18 cellular contexts compared by ENCODE assay signal in the genomic region with DNA sequence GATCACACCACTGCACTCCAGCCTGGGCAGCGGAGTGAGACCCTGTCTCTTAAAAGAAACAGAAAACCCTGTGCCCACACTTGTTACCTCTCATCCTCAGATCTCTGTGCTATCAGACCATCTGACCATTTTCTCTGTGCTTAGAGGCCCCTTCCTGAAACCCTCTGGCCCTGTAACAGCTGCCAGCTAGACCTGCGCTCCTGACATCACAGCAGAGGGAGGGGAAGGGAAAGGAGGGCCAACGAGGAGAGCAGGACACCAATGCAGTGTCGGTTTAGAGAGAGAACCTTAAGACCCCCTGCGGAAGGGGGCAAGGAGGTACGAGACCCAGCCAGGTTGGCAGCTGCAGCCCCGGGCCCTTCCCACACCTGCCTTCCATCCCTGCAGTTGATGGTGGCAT. TPM values are rescaled to one million over a fixed set of nuclear protein-coding genes. Genes with fewer than 3 reads are reported as not detected.
DNase-seq lines count a peak whose midpoint lies in the region; TF ChIP-seq lines count a peak whose summit lies in the region.
"Had no signal": no experiment of that assay in that cellular context is flagged by ENCODE, and none has a peak within 500 bp of the region (broad histone marks: within the 10 kb centered on the region; RNA-seq: fewer than 3 reads in every experiment).

No MANE protein-coding gene starts in this region.

- H3K4me3 ChIP-seq in OCI-LY7 (ENCODE audit: low read depth, low read length, poor library complexity, severe bottlenecking) = no peak overlapping the region
- H3K4me3 ChIP-seq: PC-9 had no signal

- TF ChIP-seq CTCF in RWPE1 (conservative IDR thresholded peaks at IDR 0.05; ENCODE audit: low read depth) (no peak), neural crest cell (conservative IDR thresholded peaks at IDR 0.05) (no peak), OCI-LY7 (conservative IDR thresholded peaks at IDR 0.05; ENCODE audit: low read length) (no peak)

- intact Hi-C loops in OCI-LY7 (cut with micrococcal nuclease; ENCODE audit: unreplicated experiment) = no loop called here

- CTCF ChIA-PET in RWPE1 (lab: Yijun Ruan, JAX) = no interaction called here
- CTCF ChIA-PET in OCI-LY7 (lab: Charles Lee; ENCODE audit: unreplicated experiment) = no interaction called here

- H3K4me3 Mint-ChIP-seq in activated naive CD8-positive, alpha-beta T cell = no peak overlapping the region
- H3K4me3 Mint-ChIP-seq in activated naive CD8-positive, alpha-beta T cell treated with anti-CD3 and anti-CD28 coated beads for 36 hours = no peak overlapping the region
- H3K4me3 Mint-ChIP-seq in neural crest cell = no peak overlapping the region
- H3K4me3 Mint-ChIP-seq: CD14-positive monocyte, H9 had no signal

- H3K36me3 ChIP-seq in OCI-LY7 (ENCODE audit: insufficient read depth, low read length) = peaks cover 98% of the 10 kb centered on the region

- H3K4me2 ChIP-seq in OCI-LY7 (ENCODE audit: low read length) = no peak overlapping the region
- H3K4me2 ChIP-seq: PC-9 had no signal

- no peaks in the 10 kb centered on the region for H3K9me3 ChIP-seq in OCI-LY7 (ENCODE audit: low read length)
- H3K9me3 ChIP-seq: Caco-2 had no signal

- no peaks in the 10 kb centered on the region for H3K4me1 Mint-ChIP-seq in activated naive CD8-positive, alpha-beta T cell (ENCODE audit: low read depth)
- H3K4me1 Mint-ChIP-seq in activated naive CD8-positive, alpha-beta T cell treated with anti-CD3 and anti-CD28 coated beads for 36 hours = no peaks in the 10 kb centered on the region
- peaks cover 6% of the 10 kb centered on the region for H3K4me1 Mint-ChIP-seq in neural crest cell

- POLR2A ChIA-PET in RWPE1 (lab: Yijun Ruan, JAX; ENCODE audit: low non-redundant PET) = no interaction called here
- POLR2A ChIA-PET in OCI-LY7 (lab: Charles Lee) = no interaction called here

- H2AFZ ChIP-seq in OCI-LY7 (ENCODE audit: low read length) = no peak overlapping the region
- H2AFZ ChIP-seq: PC-9 had no signal

- no peaks in the 10 kb centered on the region for H3K27me3 Mint-ChIP-seq in activated naive CD8-positive, alpha-beta T cell
- H3K27me3 Mint-ChIP-seq in activated naive CD8-positive, alpha-beta T cell treated with anti-CD3 and anti-CD28 coated beads for 36 hours = no peaks in the 10 kb centered on the region
- H3K27me3 Mint-ChIP-seq in neural crest cell (ENCODE audit: low read depth) = no peaks in the 10 kb centered on the region

- peak overlapping the region; percentile 13; the same call in 1 of the 2 replicates for H3K27ac ChIP-seq in RWPE1
- no peak overlapping the region for H3K27ac ChIP-seq in OCI-LY7 (ENCODE audit: low read depth, low read length, poor library complexity, severe bottlenecking)
- H3K27ac ChIP-seq: PC-9 had no signal

- no peaks in the 10 kb centered on the region for H3K9me2 ChIP-seq in OCI-LY7 (ENCODE audit: insufficient read depth, low read length)

- no peaks in the 10 kb centered on the region for H3K4me1 ChIP-seq in OCI-LY7 (ENCODE audit: insufficient read depth, low read length, poor library complexity, severe bottlenecking)
- H3K4me1 ChIP-seq: Caco-2 had no signal

- H3K36me3 Mint-ChIP-seq in activated naive CD8-positive, alpha-beta T cell = no peaks in the 10 kb centered on the region
- H3K36me3 Mint-ChIP-seq in activated naive CD8-positive, alpha-beta T cell treated with anti-CD3 and anti-CD28 coated beads for 36 hours = peaks cover 2% of the 10 kb centered on the region
- no peaks in the 10 kb centered on the region for H3K36me3 Mint-ChIP-seq in neural crest cell (ENCODE audit: low read depth)

- H4K20me1 ChIP-seq in OCI-LY7 (ENCODE audit: insufficient read depth, low read length) = no peaks in the 10 kb centered on the region

- no peak for DNase-seq in activated naive CD8-positive, alpha-beta T cell treated with anti-CD3 and anti-CD28 coated beads for 36 hours
- no peak for DNase-seq in RWPE1 (ENCODE audit: low spot score)
- no peak for DNase-seq in neural crest cell (ENCODE audit: low read depth, low spot score)
- no peak for DNase-seq in OCI-LY7 (ENCODE audit: low spot score)
- DNase-seq in DMS53 treated with DMSO at 0.1 percent for 48 hours (lab: John Stamatoyannopoulos, UW; ENCODE audit: unreplicated experiment) = no peak
- no peak for DNase-seq in NCI-H69 (lab: John Stamatoyannopoulos, UW)
- DNase-seq: ACHN, AML-193, Caco-2, GDM1, H9, NCI-H1417 treated with DMSO at 0.1 percent for 48 hours, NCI-H187 treated with DMSO at 0.1 percent for 48 hours, NCI-H2227 treated with DMSO at 0.1 percent for 48 hours, NCI-H524, PC-9 had no signal

- H3K9me3 Mint-ChIP-seq in activated naive CD8-positive, alpha-beta T cell (ENCODE audit: low read depth) = no peaks in the 10 kb centered on the region
- no peaks in the 10 kb centered on the region for H3K9me3 Mint-ChIP-seq in activated naive CD8-positive, alpha-beta T cell treated with anti-CD3 and anti-CD28 coated beads for 36 hours
- H3K9me3 Mint-ChIP-seq in neural crest cell = no peaks in the 10 kb centered on the region
- H3K9me3 Mint-ChIP-seq: H9 had no signal

- H3K79me2 ChIP-seq in OCI-LY7 (ENCODE audit: insufficient read depth, low read depth, low read length) = no peaks in the 10 kb centered on the region

- H3K27ac Mint-ChIP-seq in activated naive CD8-positive, alpha-beta T cell = peak overlapping the region; percentile 51
- H3K27ac Mint-ChIP-seq in activated naive CD8-positive, alpha-beta T cell treated with anti-CD3 and anti-CD28 coated beads for 36 hours = no peak overlapping the region
- H3K27ac Mint-ChIP-seq in neural crest cell (ENCODE audit: unreplicated experiment) = peak overlapping the region; percentile 88

- no TSS peak for BruUV-seq in OCI-LY7 (replicated peaks; lab: Mats Ljungman, UMichigan)

RNA-seq across cellular contexts. Expression of gene SLC8B1, which starts 42.4 kb away (rescaled TPM):
- 10 to 100 TPM; 13.5 to 15.1 TPM for total RNA-seq in activated naive CD8-positive, alpha-beta T cell treated with anti-CD3 and anti-CD28 coated beads for 36 hours
- total RNA-seq in neural crest cell = 7.1 and 7.3 TPM in 2 replicates
- total RNA-seq in OCI-LY7 (2014; rRNA removed; shearing (Covaris generic)) = 40.6 and 47.1 TPM in 2 replicates
- 57.2 and 69.1 TPM in 2 replicates for total RNA-seq in OCI-LY7 (2022)
